In the genomic region with DNA sequence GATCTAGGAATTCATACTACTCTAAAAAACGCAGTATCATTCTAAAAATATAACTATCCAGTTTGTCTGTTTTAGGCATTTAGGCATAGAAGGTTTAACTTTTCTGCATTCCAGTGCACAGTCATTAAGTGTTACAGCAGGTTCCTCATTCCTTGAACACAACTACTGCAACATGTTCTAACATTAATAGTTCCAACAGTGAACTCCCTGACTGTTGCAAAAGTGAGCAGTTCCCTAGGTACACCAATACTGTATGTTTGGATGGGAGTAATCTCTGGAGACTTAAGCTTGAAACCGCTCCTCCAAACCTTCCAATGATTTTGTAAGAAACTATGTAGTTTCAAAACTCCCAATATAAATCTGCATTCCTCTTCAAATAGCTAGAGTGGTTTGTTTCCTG, we compare ENCODE assay signal across 19 cellular contexts. TPM values are rescaled to one million over a fixed set of nuclear protein-coding genes. Genes with fewer than 3 reads are reported as not detected.
DNase-seq lines count a peak whose midpoint lies in the region; ATAC-seq and TF ChIP-seq lines count a peak whose summit lies in the region.
"Had no signal": no experiment of that assay in that cellular context is flagged by ENCODE, and none has a peak within 500 bp of the region (broad histone marks: within the 10 kb centered on the region; RNA-seq: fewer than 3 reads in every experiment).

No MANE protein-coding gene starts in this region.

- intact Hi-C loops in sciatic nerve (cut with DNase I) (no loop called here), lower leg skin (cut with DNase I; ENCODE audit: low total_unique reads) (no loop called here)

- peak; percentile 40 for DNase-seq in GM03348 (ENCODE audit: low spot score)
- DNase-seq in amniotic epithelial cell (ENCODE audit: low read depth), result peak; percentile 87
- peak; percentile 70 for DNase-seq in fibroblast of villous mesenchyme (ENCODE audit: low read depth)
- DNase-seq in osteocyte (ENCODE audit: extremely low spot score, unreplicated experiment), result no peak
- DNase-seq in sciatic nerve (ENCODE audit: low spot score), result no peak
- no peak for DNase-seq in activated CD4-positive, CD25-positive, alpha-beta regulatory T cell treated with anti-CD3 and anti-CD28 coated beads, Interleukin-2, amount 50 U/mL, for 72 hours
- DNase-seq in lower leg skin (ENCODE audit: low spot score in 2 of 2), result no peak
- DNase-seq in COLO668 (lab: John Stamatoyannopoulos, UW; ENCODE audit: unreplicated experiment), result no peak
- DNase-seq: activated effector memory CD4-positive, alpha-beta T cell treated with Interleukin-2 at 50 U/mL for 16 hours; COR-L47; effector CD8-positive, alpha-beta T cell; H7; left colon; natural killer cell; NCI-H1092 treated with DMSO at 0.1 percent for 48 hours; right lobe of liver; stimulated activated CD4-positive, alpha-beta T cell treated with anti-CD3 and anti-CD28 coated beads, Interleukin-4, amount 100 ng/mL, for 24 hours; WERI-Rb-1 had no signal

- H3K4me3 ChIP-seq in fibroblast of villous mesenchyme (ENCODE audit: low read depth, low read length) (no peak overlapping the region), lower leg skin (ENCODE audit: low read depth, poor library complexity, severe bottlenecking) (no peak overlapping the region)
- H3K4me3 ChIP-seq: right lobe of liver had no signal

- H3K9me3 Mint-ChIP-seq in osteocyte (ENCODE audit: unreplicated experiment), result no peaks in the 10 kb centered on the region
- H3K9me3 Mint-ChIP-seq: natural killer cell, type B pancreatic cell had no signal

- no peak overlapping the region for H3K4me3 Mint-ChIP-seq in osteocyte (ENCODE audit: unreplicated experiment)
- H3K4me3 Mint-ChIP-seq: natural killer cell, type B pancreatic cell had no signal

- H3K27me3 Mint-ChIP-seq in osteocyte (ENCODE audit: unreplicated experiment), result no peaks in the 10 kb centered on the region
- H3K27me3 Mint-ChIP-seq: type B pancreatic cell had no signal

- TF ChIP-seq CTCF in fibroblast of villous mesenchyme (IDR thresholded peaks at IDR 0.05; ENCODE audit: insufficient read depth, low read depth, low read length) (no peak), osteocyte (IDR thresholded peaks at IDR 0.05) (no peak), lower leg skin (IDR thresholded peaks at IDR 0.05) (no peak)

- no peak for TF ChIP-seq POLR2A in lower leg skin (IDR thresholded peaks at IDR 0.05)

- WGBS in lower leg skin, 2 donors, result 66 to 74% methylated on average over 2 of the region's 2 CpGs

- no peak for ATAC-seq in sciatic nerve
- ATAC-seq: left colon, natural killer cell had no signal

- H3K36me3 Mint-ChIP-seq in osteocyte (ENCODE audit: unreplicated experiment), result peaks cover 8% of the 10 kb centered on the region
- H3K36me3 Mint-ChIP-seq: natural killer cell, type B pancreatic cell had no signal

- H3K27ac Mint-ChIP-seq in osteocyte (ENCODE audit: unreplicated experiment), result peak overlapping the region; percentile 62
- H3K27ac Mint-ChIP-seq: natural killer cell, type B pancreatic cell had no signal

- H3K4me1 Mint-ChIP-seq in osteocyte (ENCODE audit: unreplicated experiment), result peaks cover 26% of the 10 kb centered on the region
- H3K4me1 Mint-ChIP-seq: natural killer cell had no signal

RNA-seq across cellular contexts. Expression of gene UCHL5, which starts 46.2 kb away (rescaled TPM):
- 24.2 and 25.5 TPM in 2 replicates for total RNA-seq in fibroblast of villous mesenchyme
- 26.7 and 34.5 TPM in 2 replicates for total RNA-seq in osteocyte
- total RNA-seq in sciatic nerve, result 34.0 TPM
- total RNA-seq in lower leg skin, result 10 to 100 TPM; 25.5 to 57.9 (median 37.7) TPM

RNA-seq across cellular contexts. Expression of gene RO60, which starts 46.4 kb away (rescaled TPM):
- total RNA-seq in fibroblast of villous mesenchyme, result 194 and 226 TPM in 2 replicates
- 97.4 and 104 TPM in 2 replicates for total RNA-seq in osteocyte
- 84.8 TPM for total RNA-seq in sciatic nerve
- total RNA-seq in lower leg skin, result 100 to 1,000 TPM in 1 of 4 donors, 10 to 100 TPM in 3; 40.3 to 106 (median 64.4) TPM

Comparison
In these comparisons a context has a peak if more than half of its experiments do, and no peak if none do; other contexts are left out.
1. DNase-seq: peak in GM03348 (single experiment), amniotic epithelial cell (single experiment) and fibroblast of villous mesenchyme (single experiment); none in osteocyte (single experiment), sciatic nerve (single experiment), activated CD4-positive, CD25-positive, alpha-beta regulatory T cell treated with anti-CD3 and anti-CD28 coated beads, Interleukin-2, amount 50 U/mL, for 72 hours (single experiment), lower leg skin (0 of 2) and COLO668 (single experiment).